ENCODE assay signal across 8 cellular contexts in genomic region chr12:26517320-26517719, GRCh38.
A peak's percentile ranks its signal among the peaks of the same experiment; 100 is the strongest.
DNase-seq lines count a peak whose midpoint lies in the region; ATAC-seq and TF ChIP-seq lines count a peak whose summit lies in the region.
"Not testable (repeated sequence)": the region's sequence is repeated elsewhere in the genome, so short reads cannot be mapped to it uniquely, and the experiment has no call there.

No MANE protein-coding gene starts in this region.

- ATAC-seq in GM18520 (IDR thresholded peaks at IDR 0.05; ENCODE audit: unreplicated experiment) (peak; percentile 77), GM19025 (IDR thresholded peaks at IDR 0.05; ENCODE audit: low read depth, unreplicated experiment) (peak; percentile 64), GM21390 (IDR thresholded peaks at IDR 0.05; ENCODE audit: unreplicated experiment) (peak; percentile 75), HG02642 (IDR thresholded peaks at IDR 0.05; ENCODE audit: poor library complexity, unreplicated experiment) (peak; percentile 77), HG03066 (IDR thresholded peaks at IDR 0.05; ENCODE audit: low read depth, unreplicated experiment) (peak; percentile 66), HG03439 (IDR thresholded peaks at IDR 0.05; ENCODE audit: unreplicated experiment) (peak; percentile 83)

- DNase-seq in GM12865 (ENCODE audit: low read depth): peak; percentile 58
- DNase-seq in amniotic epithelial cell (ENCODE audit: low read depth): peak; percentile 6

- TF ChIP-seq CTCF in GM12865 (IDR thresholded peaks at IDR 0.05; ENCODE audit: insufficient read depth, low read depth, low read length, missing control alignments): not testable (repeated sequence)

- H3K4me3 ChIP-seq in GM12865 (ENCODE audit: low read depth, low read length): not testable (repeated sequence)
